In genomic region chr10:44024351-44025116, GRCh38 we compare ENCODE assay signal across 32 cellular contexts.
"Had no signal": no experiment of that assay in that cellular context is flagged by ENCODE, and none has a peak within 500 bp of the region (broad histone marks: within the 10 kb centered on the region; RNA-seq: fewer than 3 reads in every experiment).

No MANE protein-coding gene starts in this region.

- H3K9ac ChIP-seq: parathyroid adenoma had no signal

- H3K4me1 Mint-ChIP-seq: activated CD4-positive, alpha-beta T cell treated with anti-CD3 and anti-CD28 coated beads, Interleukin-2, amount 10 ng/mL, durations not matched to agents 24 days and 14 days; activated naive CD8-positive, alpha-beta T cell treated with anti-CD3 and anti-CD28 coated beads, Interleukin-2, amount 50 U/mL, for 24 hours; central memory CD8-positive, alpha-beta T cell; naive thymus-derived CD4-positive, alpha-beta T cell; stimulated activated naive B cell treated with anti-CD40 and anti-IgM and Interleukin-4, amounts not matched to agents 10 μg/mL and 1 μg/mL and 100 μg/mL, for 72 hours had no signal

- DNase-seq: activated CD4-positive, alpha-beta memory T cell treated with anti-CD3 and anti-CD28 coated beads for 36 hours; activated CD4-positive, alpha-beta T cell treated with anti-CD3 and anti-CD28 coated beads, Interleukin-2, amount 10 ng/mL, durations not matched to agents 24 days and 14 days; activated CD8-positive, alpha-beta memory T cell treated with anti-CD3 and anti-CD28 coated beads, Interleukin-2, amount 50 U/mL, for 4 hours; activated gamma-delta T cell; activated naive CD4-positive, alpha-beta T cell treated with anti-CD3 and anti-CD28 coated beads, Interleukin-2, amount 50 U/mL, for 16 hours; activated naive CD8-positive, alpha-beta T cell treated with anti-CD3 and anti-CD28 coated beads, Interleukin-2, amount 50 U/mL, for 24 hours; activated T-cell treated with anti-CD3 and anti-CD28 coated beads, Interleukin-2, amount 50 U/mL, for 1 hour; amygdala; effector CD8-positive, alpha-beta T cell; foreskin keratinocyte; left cardiac atrium; mammary epithelial cell; naive thymus-derived CD4-positive, alpha-beta T cell; occipital lobe; psoas muscle; stimulated activated CD4-positive, alpha-beta T cell treated with anti-CD3 and anti-CD28 coated beads, Interleukin-15, amount 100 ng/mL, for 24 hours; stimulated activated CD4-positive, alpha-beta T cell treated with anti-CD3 and anti-CD28 coated beads, Interleukin-2, amount 100 ng/mL, for 24 hours; stimulated activated naive B cell treated with anti-CD40 and anti-IgM and Interleukin-4, amounts not matched to agents 10 μg/mL and 1 μg/mL and 100 μg/mL, for 72 hours; stomach; SW 1271; T-helper 9 cell; thyroid gland; upper lobe of left lung; WERI-Rb-1 had no signal

- H3K79me2 ChIP-seq: parathyroid adenoma had no signal

- H3K4me3 Mint-ChIP-seq: activated CD4-positive, alpha-beta memory T cell treated with anti-CD3 and anti-CD28 coated beads for 36 hours; activated CD4-positive, alpha-beta T cell treated with anti-CD3 and anti-CD28 coated beads, Interleukin-2, amount 10 ng/mL, durations not matched to agents 24 days and 14 days; activated naive CD8-positive, alpha-beta T cell treated with anti-CD3 and anti-CD28 coated beads, Interleukin-2, amount 50 U/mL, for 24 hours; activated T-helper 1 cell treated with anti-CD3 and anti-CD28 coated beads, Interleukin-12 subunit alpha, Interleukin-12 subunit beta, Interleukin-2, Interleukin-4 antibody, amounts not matched to agents 30 ng/mL and 10 ng/mL and 1 ng/mL, durations not matched to agents 14 hours and 24 hours and 36 hours; central memory CD8-positive, alpha-beta T cell; naive thymus-derived CD4-positive, alpha-beta T cell; neural crest cell; stimulated activated naive B cell treated with anti-CD40 and anti-IgM and Interleukin-4, amounts not matched to agents 10 μg/mL and 1 μg/mL and 100 μg/mL, for 72 hours; T-helper 1 cell treated with Interleukin-12 subunit alpha and Interleukin-12 subunit beta and Interleukin-4 antibody, amounts not matched to agents 30 μg/mL and 1 μg/mL, for 36 hours had no signal

- H3K4me1 ChIP-seq: foreskin keratinocyte, parathyroid adenoma, psoas muscle, thyroid gland had no signal

- H2AFZ ChIP-seq: parathyroid adenoma had no signal

- ATAC-seq: activated CD4-positive, CD25-positive, alpha-beta regulatory T cell treated with anti-CD3 and anti-CD28 coated beads, Interleukin-2, amount 50 U/mL, for 24 hours; activated naive CD8-positive, alpha-beta T cell treated with anti-CD3 and anti-CD28 coated beads, Interleukin-2, amount 50 U/mL, for 24 hours; foreskin keratinocyte; left cardiac atrium; naive thymus-derived CD4-positive, alpha-beta T cell; psoas muscle; stimulated activated naive B cell treated with anti-CD40 and anti-IgM and Interleukin-4, amounts not matched to agents 10 μg/mL and 1 μg/mL and 100 μg/mL, for 72 hours had no signal

- H3K27ac Mint-ChIP-seq: activated CD4-positive, alpha-beta memory T cell treated with anti-CD3 and anti-CD28 coated beads for 36 hours; activated CD4-positive, alpha-beta T cell treated with anti-CD3 and anti-CD28 coated beads, Interleukin-2, amount 10 ng/mL, durations not matched to agents 24 days and 14 days; activated naive CD8-positive, alpha-beta T cell treated with anti-CD3 and anti-CD28 coated beads, Interleukin-2, amount 50 U/mL, for 24 hours; activated T-helper 1 cell treated with anti-CD3 and anti-CD28 coated beads, Interleukin-12 subunit alpha, Interleukin-12 subunit beta, Interleukin-2, Interleukin-4 antibody, amounts not matched to agents 30 ng/mL and 10 ng/mL and 1 ng/mL, durations not matched to agents 14 hours and 24 hours and 36 hours; naive thymus-derived CD4-positive, alpha-beta T cell; stimulated activated naive B cell treated with anti-CD40 and anti-IgM and Interleukin-4, amounts not matched to agents 10 μg/mL and 1 μg/mL and 100 μg/mL, for 72 hours; T-helper 1 cell treated with Interleukin-12 subunit alpha and Interleukin-12 subunit beta and Interleukin-4 antibody, amounts not matched to agents 30 μg/mL and 1 μg/mL, for 36 hours had no signal

- H3K9me3 ChIP-seq: psoas muscle, thyroid gland, vagina had no signal

- H3K9me3 Mint-ChIP-seq: activated CD4-positive, alpha-beta memory T cell treated with anti-CD3 and anti-CD28 coated beads for 36 hours; activated CD4-positive, alpha-beta T cell treated with anti-CD3 and anti-CD28 coated beads, Interleukin-2, amount 10 ng/mL, durations not matched to agents 24 days and 14 days; activated naive CD8-positive, alpha-beta T cell treated with anti-CD3 and anti-CD28 coated beads, Interleukin-2, amount 50 U/mL, for 24 hours; activated T-helper 1 cell treated with anti-CD3 and anti-CD28 coated beads, Interleukin-12 subunit alpha, Interleukin-12 subunit beta, Interleukin-2, Interleukin-4 antibody, amounts not matched to agents 30 ng/mL and 10 ng/mL and 1 ng/mL, durations not matched to agents 14 hours and 24 hours and 36 hours; central memory CD8-positive, alpha-beta T cell; naive thymus-derived CD4-positive, alpha-beta T cell; neural crest cell; T-helper 1 cell treated with Interleukin-12 subunit alpha and Interleukin-12 subunit beta and Interleukin-4 antibody, amounts not matched to agents 30 μg/mL and 1 μg/mL, for 36 hours had no signal

- H3K27ac ChIP-seq: epithelial cell of prostate, foreskin keratinocyte, parathyroid adenoma, psoas muscle, stomach, thyroid gland, upper lobe of left lung, vagina, WERI-Rb-1 had no signal

- H3K36me3 Mint-ChIP-seq: activated CD4-positive, alpha-beta memory T cell treated with anti-CD3 and anti-CD28 coated beads for 36 hours; naive thymus-derived CD4-positive, alpha-beta T cell; stimulated activated naive B cell treated with anti-CD40 and anti-IgM and Interleukin-4, amounts not matched to agents 10 μg/mL and 1 μg/mL and 100 μg/mL, for 72 hours had no signal

- H3K4me3 ChIP-seq: psoas muscle, stomach, thyroid gland, upper lobe of left lung, vagina had no signal

- H3K27me3 ChIP-seq: foreskin keratinocyte, thyroid gland, upper lobe of left lung, vagina had no signal

- H3K36me3 ChIP-seq: stomach, thyroid gland, upper lobe of left lung, vagina, WERI-Rb-1 had no signal

- H3K27me3 Mint-ChIP-seq: stimulated activated naive B cell treated with anti-CD40 and anti-IgM and Interleukin-4, amounts not matched to agents 10 μg/mL and 1 μg/mL and 100 μg/mL, for 72 hours had no signal
